ENCODE assay signal across 27 cellular contexts in genomic region chr11:35324981-35325380, GRCh38.
A peak's percentile ranks its signal among the peaks of the same experiment; 100 is the strongest.
DNase-seq lines count a peak whose midpoint lies in the region; ATAC-seq and TF ChIP-seq lines count a peak whose summit lies in the region.
"Had no signal": no experiment of that assay in that cellular context is flagged by ENCODE, and none has a peak within 500 bp of the region (broad histone marks: within the 10 kb centered on the region; RNA-seq: fewer than 3 reads in every experiment).

No MANE protein-coding gene starts in this region.

- no peaks in the 10 kb centered on the region for H3K9me3 Mint-ChIP-seq in stimulated activated effector memory CD8-positive, alpha-beta T cell treated with anti-CD3 and anti-CD28 coated beads, Interleukin-12 subunit alpha, Interleukin-12 subunit beta, amount 100 ng/mL, for 72 hours
- H3K9me3 Mint-ChIP-seq: activated T-helper 2 cell treated with anti-CD3 and anti-CD28 coated beads, Interferon-gamma antibody, Interleukin-2, Interleukin-4, amounts not matched to agents 10 μg/mL and 5 μg/mL and 100 μg/mL, durations not matched to agents 14 hours and 24 hours and 36 hours; natural killer cell; T-helper 1 cell treated with Interleukin-12 subunit alpha and Interleukin-12 subunit beta and Interleukin-4 antibody, amounts not matched to agents 30 μg/mL and 1 μg/mL, for 36 hours had no signal

- H3K27ac ChIP-seq in A673 (ENCODE audit: low read depth, low read length, poor library complexity, severe bottlenecking) = no peak overlapping the region
- H3K27ac ChIP-seq: foreskin keratinocyte, tibial nerve had no signal

- no peaks in the 10 kb centered on the region for H3K4me1 ChIP-seq in A673 (ENCODE audit: insufficient read depth, low read length, poor library complexity, severe bottlenecking)
- H3K4me1 ChIP-seq: tibial nerve had no signal

- peaks cover 5% of the 10 kb centered on the region for H3K4me1 Mint-ChIP-seq in stimulated activated effector memory CD8-positive, alpha-beta T cell treated with anti-CD3 and anti-CD28 coated beads, Interleukin-12 subunit alpha, Interleukin-12 subunit beta, amount 100 ng/mL, for 72 hours

- no peak for ATAC-seq in stimulated activated effector memory CD8-positive, alpha-beta T cell treated with anti-CD3 and anti-CD28 coated beads, Interleukin-12 subunit alpha, Interleukin-12 subunit beta, amount 100 ng/mL, for 72 hours
- no peak for ATAC-seq in HG03095 (IDR thresholded peaks at IDR 0.05; ENCODE audit: unreplicated experiment)
- ATAC-seq: foreskin keratinocyte, natural killer cell had no signal

- TF ChIP-seq CTCF in AG10803 (conservative IDR thresholded peaks at IDR 0.05; ENCODE audit: low read length) = no peak
- no peak for TF ChIP-seq CTCF in A673 (conservative IDR thresholded peaks at IDR 0.05; ENCODE audit: low read depth, low read length)

- H3K4me3 Mint-ChIP-seq in stimulated activated effector memory CD8-positive, alpha-beta T cell treated with anti-CD3 and anti-CD28 coated beads, Interleukin-12 subunit alpha, Interleukin-12 subunit beta, amount 100 ng/mL, for 72 hours = no peak overlapping the region
- H3K4me3 Mint-ChIP-seq: activated CD4-positive, alpha-beta memory T cell treated with anti-CD3 and anti-CD28 coated beads, Interleukin-2, amount 10 ng/mL, durations not matched to agents 7 days and 5 days; activated naive CD8-positive, alpha-beta T cell; CD4-positive, alpha-beta memory T cell; natural killer cell; T-helper 1 cell treated with Interleukin-12 subunit alpha and Interleukin-12 subunit beta and Interleukin-4 antibody, amounts not matched to agents 30 μg/mL and 1 μg/mL, for 36 hours had no signal

- H3K27me3 ChIP-seq in A673 (replicated peaks; ENCODE audit: insufficient read depth, low read depth, low read length, poor library complexity) = no peaks in the 10 kb centered on the region
- H3K27me3 ChIP-seq: dorsolateral prefrontal cortex, foreskin keratinocyte, tibial nerve had no signal

- no peaks in the 10 kb centered on the region for H3K36me3 ChIP-seq in A673 (ENCODE audit: insufficient read depth, low read length, poor library complexity, severe bottlenecking)
- H3K36me3 ChIP-seq: tibial nerve had no signal

- BruUV-seq in A673 (replicated peaks; lab: Mats Ljungman, UMichigan) = no TSS peak

- POLR2A ChIA-PET in A673 (lab: Charles Lee; ENCODE audit: low non-redundant PET) = no interaction called here

- H3K36me3 Mint-ChIP-seq in stimulated activated effector memory CD8-positive, alpha-beta T cell treated with anti-CD3 and anti-CD28 coated beads, Interleukin-12 subunit alpha, Interleukin-12 subunit beta, amount 100 ng/mL, for 72 hours = no peaks in the 10 kb centered on the region
- H3K36me3 Mint-ChIP-seq: natural killer cell had no signal

- intact Hi-C loops in A673 (cut with micrococcal nuclease; ENCODE audit: unreplicated experiment) = no loop called here

- H3K27ac Mint-ChIP-seq in stimulated activated effector memory CD8-positive, alpha-beta T cell treated with anti-CD3 and anti-CD28 coated beads, Interleukin-12 subunit alpha, Interleukin-12 subunit beta, amount 100 ng/mL, for 72 hours = no peak overlapping the region
- H3K27ac Mint-ChIP-seq: activated CD4-positive, alpha-beta memory T cell treated with anti-CD3 and anti-CD28 coated beads, Interleukin-2, amount 10 ng/mL, durations not matched to agents 7 days and 5 days; activated naive CD8-positive, alpha-beta T cell; activated T-helper 2 cell treated with anti-CD3 and anti-CD28 coated beads, Interferon-gamma antibody, Interleukin-2, Interleukin-4, amounts not matched to agents 10 μg/mL and 5 μg/mL and 100 μg/mL, durations not matched to agents 14 hours and 24 hours and 36 hours; natural killer cell; T-helper 1 cell treated with Interleukin-12 subunit alpha and Interleukin-12 subunit beta and Interleukin-4 antibody, amounts not matched to agents 30 μg/mL and 1 μg/mL, for 36 hours had no signal

- no peaks in the 10 kb centered on the region for H3K9me3 ChIP-seq in A673 (ENCODE audit: low read depth, low read length, poor library complexity, severe bottlenecking)
- H3K9me3 ChIP-seq: tibial nerve had no signal

- CTCF ChIA-PET in A673 (lab: Charles Lee) = no interaction called here

- peak; percentile 50 for DNase-seq in AG10803 (ENCODE audit: low read depth)
- peak; percentile 53 for DNase-seq in LHCN-M2 (ENCODE audit: low read depth)
- DNase-seq in amniotic epithelial cell (ENCODE audit: low read depth) = peak; percentile 31
- DNase-seq in glomerular visceral epithelial cell (ENCODE audit: extremely low spot score) = peak; percentile 8
- no peak for DNase-seq in stimulated activated effector memory CD8-positive, alpha-beta T cell treated with anti-CD3 and anti-CD28 coated beads, Interleukin-12 subunit alpha, Interleukin-12 subunit beta, amount 100 ng/mL, for 72 hours (ENCODE audit: low spot score in 2 of 2)
- DNase-seq in ecto neural progenitor cell (ENCODE audit: low spot score) = no peak
- DNase-seq in A673 (ENCODE audit: low spot score) = no peak
- DNase-seq: activated CD4-positive, alpha-beta memory T cell treated with anti-CD3 and anti-CD28 coated beads, Interleukin-2, amount 10 ng/mL, durations not matched to agents 7 days and 5 days; activated CD4-positive, alpha-beta T cell treated with anti-CD3 and anti-CD28 coated beads for 1 hour; activated CD8-positive, alpha-beta memory T cell treated with anti-CD3 and anti-CD28 coated beads, Interleukin-2, amount 50 U/mL, for 48 hours; AML-193; CD4-positive, alpha-beta memory T cell; cerebellar nuclear complex; dorsolateral prefrontal cortex; natural killer cell; NCI-H1105 treated with DMSO at 0.1 percent for 48 hours; NCI-H2029 treated with DMSO at 0.1 percent for 48 hours; NCI-H2227 treated with DMSO at 0.1 percent for 48 hours; retina; small intestine; stimulated activated CD4-positive, alpha-beta T cell treated with anti-CD3 and anti-CD28 coated beads, Interleukin-1b, Interleukin-23, amount 100 ng/mL, for 48 hours had no signal

- no peak overlapping the region for H3K4me3 ChIP-seq in AG10803 (ENCODE audit: low read length)
- H3K4me3 ChIP-seq in A673 (ENCODE audit: low read depth, low read length, poor library complexity, severe bottlenecking) = no peak overlapping the region
- H3K4me3 ChIP-seq: dorsolateral prefrontal cortex, tibial nerve had no signal

Comparison
In these comparisons a context has a peak if more than half of its experiments do, and no peak if none do; other contexts are left out.
1. DNase-seq: peak in AG10803 (single experiment), LHCN-M2 (single experiment), amniotic epithelial cell (single experiment) and glomerular visceral epithelial cell (single experiment); none in stimulated activated effector memory CD8-positive, alpha-beta T cell treated with anti-CD3 and anti-CD28 coated beads, Interleukin-12 subunit alpha, Interleukin-12 subunit beta, amount 100 ng/mL, for 72 hours (0 of 2), ecto neural progenitor cell (single experiment) and A673 (single experiment).